9 cellular contexts compared by ENCODE assay signal in the genomic region with DNA sequence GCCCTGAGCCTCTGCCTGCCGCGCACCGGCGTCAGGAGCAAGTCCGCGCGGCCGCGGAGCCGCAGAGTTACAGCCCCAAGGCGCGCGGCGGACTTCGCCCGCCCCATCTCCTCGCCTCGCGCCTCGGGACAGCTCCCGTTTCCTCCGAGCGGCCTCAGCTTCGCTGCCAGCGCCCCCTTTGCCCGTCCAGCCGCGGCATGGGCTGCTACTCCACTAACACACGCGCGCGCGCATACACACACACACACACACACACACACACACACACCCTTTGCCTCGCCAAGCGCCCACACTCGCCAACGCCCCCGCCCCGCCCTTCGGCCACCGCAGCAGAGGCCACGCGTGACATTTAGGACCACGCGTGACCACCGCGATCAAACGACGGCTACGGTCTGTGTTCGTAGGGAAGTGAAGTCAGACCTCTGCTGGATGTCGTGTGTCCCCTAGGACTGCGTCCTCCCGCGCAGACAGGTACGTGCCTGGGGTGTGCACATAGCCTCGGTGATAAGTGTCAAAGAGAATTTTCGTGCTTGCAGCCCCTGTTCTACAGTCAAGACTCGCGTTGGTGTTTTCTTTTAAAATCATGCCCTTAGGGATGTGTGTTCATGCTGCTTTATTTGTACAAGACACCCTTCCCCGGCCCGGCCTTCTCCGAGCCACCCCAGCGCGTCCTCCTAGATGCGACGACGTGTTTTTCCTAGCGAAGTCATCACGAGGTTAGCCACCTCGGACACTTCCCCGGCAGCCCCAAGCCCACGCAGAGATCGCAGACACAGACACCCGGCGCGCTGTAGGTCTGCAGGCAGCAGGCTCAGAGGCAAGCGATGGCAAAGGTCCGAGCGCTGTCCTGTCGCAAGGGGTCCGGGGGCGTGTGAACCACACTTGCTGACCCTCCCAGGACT. TPM values are rescaled to one million over a fixed set of nuclear protein-coding genes. Genes with fewer than 3 reads are reported as not detected.
A peak's percentile ranks its signal among the peaks of the same experiment; 100 is the strongest.
DNase-seq lines count a peak whose midpoint lies in the region; ATAC-seq and TF ChIP-seq lines count a peak whose summit lies in the region.
"Had no signal": no experiment of that assay in that cellular context is flagged by ENCODE, and none has a peak within 500 bp of the region (broad histone marks: within the 10 kb centered on the region; RNA-seq: fewer than 3 reads in every experiment).

No MANE protein-coding gene starts in this region.

- H3K36me3 ChIP-seq in esophagus muscularis mucosa (peaks cover 0 to 7% (median 0%) of the 10 kb centered on the region in 4 donors), HAP-1 (replicated peaks) (no peaks in the 10 kb centered on the region)

- peak overlapping the region; percentile 75 to 93 (median 83) for H3K4me3 Mint-ChIP-seq in nephron

- peak in 1 of 3 experiments; percentile 5 for TF ChIP-seq CTCF in esophagus muscularis mucosa (IDR thresholded peaks at IDR 0.05)
- no peak for TF ChIP-seq CTCF in nephron (IDR thresholded peaks at IDR 0.05; ENCODE audit: unreplicated experiment in 3 of 3)

- in situ Hi-C loops in HAP-1 (cut with MboI; ENCODE audit: low sequenced_read_pairs) = no loop called here

- H3K9me3 ChIP-seq in esophagus muscularis mucosa (no peaks in the 10 kb centered on the region), HAP-1 (peaks cover 15% of the 10 kb centered on the region)

- no peaks in the 10 kb centered on the region for H3K36me3 Mint-ChIP-seq in nephron (ENCODE audit: low read depth)

- no peak overlapping the region for H3K27ac Mint-ChIP-seq in nephron

- peak; percentile 39 for DNase-seq in DMS 273 (lab: John Stamatoyannopoulos, UW; ENCODE audit: unreplicated experiment)
- no peak for DNase-seq in DMS 273 treated with DMSO at 0.1 percent for 48 hours (lab: John Stamatoyannopoulos, UW)
- DNase-seq in activated CD4-positive, alpha-beta T cell treated with anti-CD3 and anti-CD28 coated beads for 48 hours = peak; percentile 45
- no peak for DNase-seq in esophagus muscularis mucosa (ENCODE audit: extremely low spot score)
- no peak for DNase-seq in HAP-1 (ENCODE audit: low spot score in 2 of 2)
- no peak for DNase-seq in mucosa of gallbladder (ENCODE audit: low spot score)

- WGBS in esophagus muscularis mucosa = 3% methylated on average over 33 of the region's 83 CpGs

- no peak for TF ChIP-seq POLR2A in esophagus muscularis mucosa (IDR thresholded peaks at IDR 0.05; ENCODE audit: low read depth)

- H3K4me3 ChIP-seq in esophagus muscularis mucosa = peak overlapping the region; percentile 62 to 90 (median 71)
- H3K4me3 ChIP-seq in HAP-1 = no peak overlapping the region

- H3K4me1 ChIP-seq in esophagus muscularis mucosa = peaks cover 39 to 70% (median 58%) of the 10 kb centered on the region in 4 donors
- 0 out of 2 replicates have a peak, but pooled peaks cover 4% of the 10 kb centered on the region for H3K4me1 ChIP-seq in HAP-1

- H3K27ac ChIP-seq in esophagus muscularis mucosa (replicated peaks in 1 of 4) = peak overlapping the region; percentile 91 to 99 (median 94)
- H3K27ac ChIP-seq: 22Rv1 had no signal

- TF ChIP-seq EP300 in esophagus muscularis mucosa (IDR thresholded peaks at IDR 0.05) = no peak

- no peaks in the 10 kb centered on the region for H3K9me3 Mint-ChIP-seq in nephron

- H3K27me3 ChIP-seq in esophagus muscularis mucosa = peaks cover 3 to 70% (median 10%) of the 10 kb centered on the region in 4 donors
- H3K27me3 ChIP-seq in HAP-1 (ENCODE audit: low read depth) = no peaks in the 10 kb centered on the region

- no peak for ATAC-seq in HG02571 (IDR thresholded peaks at IDR 0.05; ENCODE audit: unreplicated experiment)

- peaks cover 30% of the 10 kb centered on the region for H3K4me1 Mint-ChIP-seq in nephron

- intact Hi-C loops in esophagus muscularis mucosa (cut with DNase I) = loop anchor here (2.0 to 10.0 kb wide), 5 partner anchors 50 to 650 kb away; no protein-coding TSS in a partner anchor

- H3K27me3 Mint-ChIP-seq in nephron (ENCODE audit: low read depth) = peaks cover 99% of the 10 kb centered on the region

RNA-seq across cellular contexts. Expression of a gene that starts 0.9 kb away (rescaled TPM):
- total RNA-seq in esophagus muscularis mucosa (10 to 100 TPM; 19.2 to 35.5 (median 23.7) TPM), mucosa of gallbladder (5.2 TPM)

Comparison
In these comparisons a context has a peak if more than half of its experiments do, and no peak if none do; other contexts are left out.
1. DNase-seq: peak in DMS 273 (single experiment) and activated CD4-positive, alpha-beta T cell treated with anti-CD3 and anti-CD28 coated beads for 48 hours (single experiment); none in DMS 273 treated with DMSO at 0.1 percent for 48 hours (single experiment), esophagus muscularis mucosa (single experiment), HAP-1 (0 of 2) and mucosa of gallbladder (single experiment).